Comparison of ENCODE assay signal across 1 cellular context in the genomic region with DNA sequence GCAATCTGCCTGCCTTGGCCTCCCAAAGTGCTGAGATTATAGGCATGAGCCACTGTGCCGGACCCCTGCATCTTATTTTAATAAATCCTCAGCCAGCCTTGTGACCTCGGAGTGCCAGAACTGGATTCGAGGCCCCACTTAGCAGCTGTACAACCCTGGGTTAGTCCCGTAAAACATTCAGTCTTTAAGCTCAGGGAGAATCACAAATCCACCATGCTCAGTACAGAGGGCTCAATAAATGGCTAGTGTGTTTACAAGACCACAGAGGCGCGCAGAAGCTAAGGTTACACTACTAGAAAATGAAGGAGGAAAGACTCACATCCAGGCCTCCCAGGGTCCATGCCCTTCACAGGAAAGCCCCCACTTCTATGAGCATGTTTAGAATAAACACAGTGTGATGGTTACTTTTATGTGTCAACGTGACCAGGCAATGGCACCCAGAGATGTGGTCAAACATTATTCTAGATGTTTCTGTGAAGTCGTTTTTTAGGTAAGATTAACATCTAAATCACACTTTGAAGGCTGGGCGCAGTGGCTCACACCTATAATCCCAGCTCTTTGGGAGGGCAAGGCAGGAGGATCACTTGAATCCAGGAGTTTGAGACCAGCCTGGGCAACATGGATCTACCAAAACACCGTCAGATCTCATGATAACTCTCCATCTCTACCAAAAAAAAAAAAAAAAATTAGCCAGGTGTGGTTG.
TF ChIP-seq lines count a peak whose summit lies in the region.

No MANE protein-coding gene starts in this region.

TF ChIP-seq in endothelial cell of umbilical vein, 7 proteins besides CTCF, POLR2A, EP300 and RAD21:
- TF ChIP-seq, protein P1, sequence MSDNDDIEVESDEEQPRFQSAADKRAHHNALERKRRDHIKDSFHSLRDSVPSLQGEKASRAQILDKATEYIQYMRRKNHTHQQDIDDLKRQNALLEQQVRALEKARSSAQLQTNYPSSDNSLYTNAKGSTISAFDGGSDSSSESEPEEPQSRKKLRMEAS (IDR thresholded peaks at IDR 0.05; ENCODE audit: insufficient read depth, insufficient read length): no peak
- TF ChIP-seq POLR2AphosphoS5 (IDR thresholded peaks at IDR 0.05; ENCODE audit: insufficient read depth, low read depth, low read length): no peak
- TF ChIP-seq EZH2 (IDR thresholded peaks at IDR 0.05; ENCODE audit: borderline replicate concordance, low read depth, low read length, severe bottlenecking): no peak
- no peak for TF ChIP-seq GATA2 (IDR thresholded peaks at IDR 0.05; ENCODE audit: insufficient read depth, insufficient read length, low read depth, low read length)
- TF ChIP-seq MYC (IDR thresholded peaks at IDR 0.05; ENCODE audit: low read depth, low read length): no peak
- no peak for TF ChIP-seq FOS (IDR thresholded peaks at IDR 0.05; ENCODE audit: borderline replicate concordance, insufficient read depth, low read length)
- TF ChIP-seq JUN (IDR thresholded peaks at IDR 0.05; ENCODE audit: borderline replicate concordance, insufficient read depth, insufficient read length, low read depth): no peak
